In genomic region chr15:70061086-70061370, GRCh38 we compare ENCODE assay signal across 20 cellular contexts. TPM values are rescaled to one million over a fixed set of nuclear protein-coding genes. Genes with fewer than 3 reads are reported as not detected.
DNase-seq lines count a peak whose midpoint lies in the region; ATAC-seq and TF ChIP-seq lines count a peak whose summit lies in the region.
"Had no signal": no experiment of that assay in that cellular context is flagged by ENCODE, and none has a peak within 500 bp of the region (broad histone marks: within the 10 kb centered on the region; RNA-seq: fewer than 3 reads in every experiment).

No MANE protein-coding gene starts in this region.

- H3K36me3 ChIP-seq in lower lobe of right lung (peaks cover 100% of the 10 kb centered on the region), smooth muscle cell (ENCODE audit: low read depth) (no peaks in the 10 kb centered on the region)

- no peaks in the 10 kb centered on the region for H3K9me3 Mint-ChIP-seq in activated naive CD4-positive, alpha-beta T cell treated with anti-CD3 and anti-CD28 coated beads, Interleukin-2, amount 10 ng/mL, durations not matched to agents 7 days and 5 days
- H3K9me3 Mint-ChIP-seq: activated CD4-positive, alpha-beta T cell treated with anti-CD3 and anti-CD28 coated beads, Interleukin-2, amount 10 ng/mL, durations not matched to agents 7 days and 5 days; central memory CD8-positive, alpha-beta T cell had no signal

- H3K79me2 ChIP-seq in smooth muscle cell (ENCODE audit: low read depth): peaks cover 10% of the 10 kb centered on the region

- ATAC-seq in lower lobe of right lung (no peak), HG02623 (IDR thresholded peaks at IDR 0.05; ENCODE audit: unreplicated experiment) (no peak)
- ATAC-seq: left colon, mucosa of descending colon had no signal

- H3K4me2 ChIP-seq in smooth muscle cell: no peak overlapping the region

- intact Hi-C loops in lower lobe of right lung (cut with DNase I): no loop called here

- H3K36me3 Mint-ChIP-seq in activated naive CD4-positive, alpha-beta T cell treated with anti-CD3 and anti-CD28 coated beads, Interleukin-2, amount 10 ng/mL, durations not matched to agents 7 days and 5 days: peaks cover 49% of the 10 kb centered on the region

- H3K4me3 Mint-ChIP-seq in activated naive CD4-positive, alpha-beta T cell treated with anti-CD3 and anti-CD28 coated beads, Interleukin-2, amount 10 ng/mL, durations not matched to agents 7 days and 5 days: no peak overlapping the region
- H3K4me3 Mint-ChIP-seq: activated CD4-positive, alpha-beta T cell treated with anti-CD3 and anti-CD28 coated beads, Interleukin-2, amount 10 ng/mL, durations not matched to agents 7 days and 5 days; central memory CD8-positive, alpha-beta T cell had no signal

- WGBS in smooth muscle cell (ENCODE audit: low lambda C conversion rate): 37% methylated on average over 6 of the region's 6 CpGs

- H3K27ac Mint-ChIP-seq in activated naive CD4-positive, alpha-beta T cell treated with anti-CD3 and anti-CD28 coated beads, Interleukin-2, amount 10 ng/mL, durations not matched to agents 7 days and 5 days: peak overlapping the region; percentile 60
- H3K27ac Mint-ChIP-seq: activated CD4-positive, alpha-beta T cell treated with anti-CD3 and anti-CD28 coated beads, Interleukin-2, amount 10 ng/mL, durations not matched to agents 7 days and 5 days had no signal

- no peaks in the 10 kb centered on the region for H3K27me3 Mint-ChIP-seq in activated naive CD4-positive, alpha-beta T cell treated with anti-CD3 and anti-CD28 coated beads, Interleukin-2, amount 10 ng/mL, durations not matched to agents 7 days and 5 days
- H3K27me3 Mint-ChIP-seq: activated CD4-positive, alpha-beta T cell treated with anti-CD3 and anti-CD28 coated beads, Interleukin-2, amount 10 ng/mL, durations not matched to agents 7 days and 5 days; central memory CD8-positive, alpha-beta T cell had no signal

- H4K20me1 ChIP-seq in smooth muscle cell (ENCODE audit: low read depth): peaks cover 100% of the 10 kb centered on the region

- TF ChIP-seq CTCF in cardiac fibroblast (IDR thresholded peaks at IDR 0.05; ENCODE audit: low read depth, low read length) (no peak), lower lobe of right lung (IDR thresholded peaks at IDR 0.05) (no peak), smooth muscle cell (IDR thresholded peaks at IDR 0.05; ENCODE audit: borderline replicate concordance, insufficient read depth, poor library complexity, severe bottlenecking) (no peak)

- peaks cover 18% of the 10 kb centered on the region for H3F3A ChIP-seq in smooth muscle cell (ENCODE audit: low read depth)

- H3K27me3 ChIP-seq in lower lobe of right lung (ENCODE audit: low read depth) (no peaks in the 10 kb centered on the region), smooth muscle cell (ENCODE audit: low read depth) (no peaks in the 10 kb centered on the region)
- H3K27me3 ChIP-seq: suprapubic skin had no signal

- H3K9me3 ChIP-seq in lower lobe of right lung (no peaks in the 10 kb centered on the region), smooth muscle cell (replicated peaks; ENCODE audit: low read depth) (no peaks in the 10 kb centered on the region)
- H3K9me3 ChIP-seq: mucosa of descending colon, suprapubic skin had no signal

- no peak overlapping the region for H3K27ac ChIP-seq in lower lobe of right lung
- peak overlapping the region; percentile 90 for H3K27ac ChIP-seq in smooth muscle cell (ENCODE audit: low read depth)
- H3K27ac ChIP-seq: C4-2B, skin epidermis, suprapubic skin had no signal

- H3K4me1 ChIP-seq in lower lobe of right lung: peaks cover 28% of the 10 kb centered on the region
- no peaks in the 10 kb centered on the region for H3K4me1 ChIP-seq in smooth muscle cell (ENCODE audit: low read depth)

- DNase-seq in activated naive CD4-positive, alpha-beta T cell treated with anti-CD3 and anti-CD28 coated beads, Interleukin-2, amount 10 ng/mL, durations not matched to agents 7 days and 5 days: peak; percentile 9
- no peak for DNase-seq in activated naive CD4-positive, alpha-beta T cell treated with anti-CD3 and anti-CD28 coated beads, Interleukin-2, amount 50 U/mL, for 16 hours
- DNase-seq in cardiac fibroblast (ENCODE audit: low read depth in 2 of 2) (peak; percentile 13 to 24), lower lobe of right lung (peak; percentile 20), smooth muscle cell (lab: John Stamatoyannopoulos, UW; ENCODE audit: unreplicated experiment) (no peak), NCI-H446 treated with DMSO at 0.1 percent for 48 hours (lab: John Stamatoyannopoulos, UW) (no peak), iPS-NIHi11 (ENCODE audit: low spot score) (no peak)
- DNase-seq: activated CD4-positive, alpha-beta T cell treated with anti-CD3 and anti-CD28 coated beads, Interleukin-2, amount 10 ng/mL, durations not matched to agents 7 days and 5 days; activated CD8-positive, alpha-beta memory T cell treated with anti-CD3 and anti-CD28 coated beads, Interleukin-2, amount 50 U/mL, for 48 hours; DMS153; Karpas-422; left colon; NCI-H1048; NCI-H2081 had no signal

- H2AFZ ChIP-seq in smooth muscle cell (ENCODE audit: low read depth): no peak overlapping the region

- CTCF ChIA-PET in activated naive CD4-positive, alpha-beta T cell treated with anti-CD3 and anti-CD28 coated beads, Interleukin-2, amount 10 ng/mL, durations not matched to agents 7 days and 5 days (lab: Charles Lee): no interaction called here

- H3K4me3 ChIP-seq in cardiac fibroblast (replicated peaks in 1 of 2; ENCODE audit: low read depth in 2 of 2, low read length in 2 of 2) (no peak overlapping the region), lower lobe of right lung (no peak overlapping the region), smooth muscle cell (no peak overlapping the region)
- H3K4me3 ChIP-seq: mucosa of descending colon, skin epidermis, suprapubic skin had no signal

- H3K9ac ChIP-seq in smooth muscle cell (ENCODE audit: low read depth): no peak overlapping the region

- no peaks in the 10 kb centered on the region for H3K4me1 Mint-ChIP-seq in activated naive CD4-positive, alpha-beta T cell treated with anti-CD3 and anti-CD28 coated beads, Interleukin-2, amount 10 ng/mL, durations not matched to agents 7 days and 5 days
- H3K4me1 Mint-ChIP-seq: activated CD4-positive, alpha-beta T cell treated with anti-CD3 and anti-CD28 coated beads, Interleukin-2, amount 10 ng/mL, durations not matched to agents 7 days and 5 days had no signal

RNA-seq across cellular contexts. Expression of gene TLE3, which starts 36.7 kb away (rescaled TPM):
- total RNA-seq in lower lobe of right lung (63.7 TPM), smooth muscle cell (46.9 and 53.2 TPM in 2 replicates)
- 39.7 and 50.9 TPM in 2 replicates for polyA plus RNA-seq in smooth muscle cell

Comparison
In these comparisons a context has a peak if more than half of its experiments do, and no peak if none do; other contexts are left out.
1. DNase-seq: peak in activated naive CD4-positive, alpha-beta T cell treated with anti-CD3 and anti-CD28 coated beads, Interleukin-2, amount 10 ng/mL, durations not matched to agents 7 days and 5 days (single experiment), cardiac fibroblast (2 of 2) and lower lobe of right lung (single experiment); none in activated naive CD4-positive, alpha-beta T cell treated with anti-CD3 and anti-CD28 coated beads, Interleukin-2, amount 50 U/mL, for 16 hours (single experiment), smooth muscle cell (single experiment), NCI-H446 treated with DMSO at 0.1 percent for 48 hours (single experiment) and iPS-NIHi11 (single experiment).